Comparison of ENCODE assay signal across 8 cellular contexts in the genomic region with DNA sequence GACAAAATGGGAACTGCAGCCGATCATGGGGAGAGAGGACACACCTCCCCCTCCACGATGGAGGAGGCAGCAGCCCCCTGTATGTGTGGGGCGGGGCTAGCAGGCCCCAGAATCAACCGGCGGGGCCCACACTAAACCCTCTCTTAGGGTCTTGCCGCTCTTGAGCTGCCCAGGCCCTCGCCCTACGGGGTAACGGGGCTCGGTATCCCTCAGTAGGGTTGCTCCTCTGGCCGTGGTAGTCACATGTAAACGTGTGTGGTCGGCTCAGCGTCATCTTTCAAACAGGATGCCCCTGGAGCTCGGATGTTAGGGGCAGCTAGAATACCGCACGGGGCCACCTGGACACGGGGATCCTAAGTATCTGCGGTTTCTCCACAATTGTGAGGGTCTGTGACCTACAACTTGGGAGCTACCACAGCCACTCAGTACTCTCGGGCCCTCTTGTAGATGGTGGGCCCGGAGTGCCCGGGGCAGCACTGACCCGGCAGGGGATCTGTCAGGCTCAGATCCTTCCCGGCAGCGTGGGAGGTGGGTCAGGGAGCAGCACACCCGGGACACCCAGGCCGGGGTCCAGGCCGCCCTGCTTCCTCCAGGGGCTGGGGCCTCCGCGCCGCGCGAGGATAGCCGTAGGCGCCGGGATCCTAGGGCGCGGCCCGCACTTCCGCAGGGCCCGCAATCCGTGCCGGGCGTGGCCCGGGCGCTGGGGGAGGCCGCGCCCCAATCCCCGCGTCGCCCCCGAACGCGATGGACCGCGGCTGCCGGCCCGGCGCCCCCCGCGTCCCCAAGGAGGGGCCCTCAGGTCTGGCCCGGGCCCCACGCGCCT. TPM values are rescaled to one million over a fixed set of nuclear protein-coding genes. Genes with fewer than 3 reads are reported as not detected.
DNase-seq lines count a peak whose midpoint lies in the region; ATAC-seq and TF ChIP-seq lines count a peak whose summit lies in the region.

No MANE protein-coding gene starts in this region.

- no peaks in the 10 kb centered on the region for H3K9me3 ChIP-seq in endocrine pancreas (ENCODE audit: control insufficient read depth, low read length)
- H3K9me3 ChIP-seq in muscle layer of duodenum (ENCODE audit: control insufficient read depth in 1 of 2, low read length in 2 of 2), result no peaks in the 10 kb centered on the region

- WGBS in urinary bladder, result 2% methylated on average over 64 of the region's 64 CpGs

- POLR2A ChIA-PET in WTC11 (lab: Charles Lee), result interaction anchor here (1.2 to 2.6 kb wide), 8 partner anchors 9 to 56 kb away, joined by 3 to 12 read pairs (median 6); partner anchors contain the start of genes ALYREF, ANAPC11, MAFG and NPB

- H3K36me3 ChIP-seq in endocrine pancreas (ENCODE audit: control insufficient read depth, insufficient read depth, low read length) (peaks cover 4% of the 10 kb centered on the region), muscle layer of duodenum (ENCODE audit: control insufficient read depth in 1 of 2, insufficient read depth in 2 of 2, low read length in 2 of 2) (peaks cover 0 to 20% of the 10 kb centered on the region in 2 donors), urinary bladder (ENCODE audit: insufficient read depth) (no peaks in the 10 kb centered on the region)

- no peaks in the 10 kb centered on the region for H3K4me1 ChIP-seq in endocrine pancreas (ENCODE audit: control insufficient read depth, insufficient read depth, low read length)
- peaks cover 0 to 54% of the 10 kb centered on the region in 2 donors for H3K4me1 ChIP-seq in muscle layer of duodenum (ENCODE audit: control insufficient read depth in 1 of 2, insufficient read depth in 2 of 2, low read length in 2 of 2)
- H3K4me1 ChIP-seq in urinary bladder (ENCODE audit: insufficient read depth), result no peaks in the 10 kb centered on the region

- H3K4me3 Mint-ChIP-seq in WTC11, result peak overlapping the region; percentile 76

- peak overlapping the region; percentile 79; the same call in 1 of the 2 replicates for H3K27ac Mint-ChIP-seq in WTC11

- TF ChIP-seq CTCF in WTC11 (IDR thresholded peaks at IDR 0.05), result no peak

- CTCF ChIA-PET in WTC11 (lab: Charles Lee), result interaction anchor here (1.0 to 2.3 kb wide), 28 partner anchors 10 to 186 kb away, joined by 3 to 16 read pairs (median 6); partner anchors contain the start of genes ALYREF, ANAPC11, ARL16 and CENPX

- H3K27ac ChIP-seq in muscle layer of duodenum (ENCODE audit: low read length) (peak overlapping the region; percentile 95), urinary bladder (ENCODE audit: low read depth) (peak overlapping the region; percentile 96)

- H3K36me3 Mint-ChIP-seq in WTC11, result peaks cover 2% of the 10 kb centered on the region; the same call in 1 of the 2 replicates

- peak in 4 of 6 experiments; percentile 30 to 61 (median 44) for DNase-seq in stimulated activated naive CD4-positive, alpha-beta T cell (lab: John Stamatoyannopoulos, UW)
- no peak for DNase-seq in stimulated activated naive CD4-positive, alpha-beta T cell treated with Interleukin-2 at 50 U/mL for 16 hours (lab: John Stamatoyannopoulos, UW)
- DNase-seq in WTC11 (ENCODE audit: low spot score), result peak; percentile 34

- no peaks in the 10 kb centered on the region for H3K9me3 Mint-ChIP-seq in WTC11

- H3K4me3 ChIP-seq in endocrine pancreas (ENCODE audit: control insufficient read depth, insufficient read depth, low read length), result no peak overlapping the region
- peak overlapping the region; percentile 74 to 88 for H3K4me3 ChIP-seq in muscle layer of duodenum (ENCODE audit: low read depth in 1 of 2, low read length in 2 of 2)
- H3K4me3 ChIP-seq in urinary bladder (ENCODE audit: low read depth, low read length), result peak overlapping the region; percentile 93

- peaks cover 16% of the 10 kb centered on the region for H3K4me1 Mint-ChIP-seq in WTC11

- no peaks in the 10 kb centered on the region; the same call in 1 of the 2 replicates for H3K27me3 Mint-ChIP-seq in WTC11 (ENCODE audit: low read depth)

- peak overlapping the region; percentile 93 for H3K9ac ChIP-seq in endocrine pancreas (ENCODE audit: control insufficient read depth, insufficient read depth, low read length)

- H3K27me3 ChIP-seq in endocrine pancreas (ENCODE audit: control insufficient read depth, insufficient read depth, low read length) (no peaks in the 10 kb centered on the region), muscle layer of duodenum (ENCODE audit: low read depth, low read length) (no peaks in the 10 kb centered on the region)

- ATAC-seq in HG03521 (IDR thresholded peaks at IDR 0.05; ENCODE audit: unreplicated experiment), result peak; percentile 12
- ATAC-seq in WTC11, result peak; percentile 4
- ATAC-seq in GM21390 (IDR thresholded peaks at IDR 0.05; ENCODE audit: unreplicated experiment), result no peak

TF ChIP-seq in WTC11, 78 proteins besides CTCF, POLR2A, EP300 and RAD21 (continues in another document):
- TF ChIP-seq ZNF219 (CRISPR knock-in tag; IDR thresholded peaks at IDR 0.05; ENCODE audit: borderline replicate concordance) (no peak), TEAD1 (CRISPR knock-in tag; IDR thresholded peaks at IDR 0.05) (no peak), ZNF281 (CRISPR knock-in tag; IDR thresholded peaks at IDR 0.05) (no peak), ZBTB21 (CRISPR knock-in tag; IDR thresholded peaks at IDR 0.05; ENCODE audit: borderline replicate concordance) (no peak), ZNF671 (CRISPR knock-in tag; IDR thresholded peaks at IDR 0.05) (no peak), JAZF1 (CRISPR knock-in tag; IDR thresholded peaks at IDR 0.05) (no peak), SMAD3 (CRISPR knock-in tag; IDR thresholded peaks at IDR 0.05; ENCODE audit: borderline replicate concordance) (no peak), GABPB1 (CRISPR knock-in tag; IDR thresholded peaks at IDR 0.05) (no peak), E2F4 (CRISPR knock-in tag; IDR thresholded peaks at IDR 0.05; ENCODE audit: borderline replicate concordance, low read depth) (0 out of 2 replicates have a peak, but pooled peaks have one; percentile 23)

RNA-seq across cellular contexts. Expression of gene ARHGDIA, which starts 0.8 kb away (rescaled TPM):
- 200 to 247 TPM (median 203 TPM) in 3 replicates for total RNA-seq in WTC11 (2021)
- 31.0 TPM for total RNA-seq in urinary bladder
- 277 TPM for polyA plus RNA-seq in urinary bladder

RNA-seq across cellular contexts. Expression of gene P4HB, which starts 10.0 kb away (rescaled TPM):
- 343 to 380 TPM (median 360 TPM) in 3 replicates for total RNA-seq in WTC11 (2021)
- total RNA-seq in urinary bladder, result 262 TPM
- polyA plus RNA-seq in urinary bladder, result 367 TPM

RNA-seq across cellular contexts. Expression of gene ALYREF, which starts 21.0 kb away (rescaled TPM):
- total RNA-seq in WTC11 (2021) (172 to 212 TPM (median 174 TPM) in 3 replicates), urinary bladder (51.3 TPM)
- 47.6 TPM for polyA plus RNA-seq in urinary bladder

RNA-seq across cellular contexts. Expression of gene ANAPC11, which starts 21.2 kb away (rescaled TPM):
- total RNA-seq in WTC11 (2021) (217 to 249 TPM (median 245 TPM) in 3 replicates), urinary bladder (51.6 TPM)
- polyA plus RNA-seq in urinary bladder, result 245 TPM

RNA-seq across cellular contexts. Expression of gene NPB, which starts 31.7 kb away (rescaled TPM):
- total RNA-seq in WTC11 (2021), result 1.9 to 2.1 TPM (median 1.9 TPM) in 3 replicates
- 0.69 TPM for total RNA-seq in urinary bladder
- 0.85 TPM for polyA plus RNA-seq in urinary bladder
